Comparison of ENCODE assay signal across 8 cellular contexts in genomic region chr15:41967506-41968206, GRCh38. TPM values are rescaled to one million over a fixed set of nuclear protein-coding genes. Genes with fewer than 3 reads are reported as not detected.
DNase-seq lines count a peak whose midpoint lies in the region; ATAC-seq, FAIRE-seq and TF ChIP-seq lines count a peak whose summit lies in the region.

No MANE protein-coding gene starts in this region.

- H3K27me3 ChIP-seq in fibroblast of lung (ENCODE audit: control insufficient read depth, insufficient read depth, low read length) (no peaks in the 10 kb centered on the region), gastrocnemius medialis (no peaks in the 10 kb centered on the region)

- H3K9me3 ChIP-seq in fibroblast of lung (ENCODE audit: control insufficient read depth, insufficient read depth, low read depth, low read length) (no peaks in the 10 kb centered on the region), gastrocnemius medialis (no peaks in the 10 kb centered on the region)

- DNase-seq in GM10266 (ENCODE audit: extremely low spot score), result peak; percentile 70
- DNase-seq in RCC 7860 (ENCODE audit: low spot score), result peak; percentile 44
- DNase-seq in fibroblast of lung (ENCODE audit: low read depth in 2 of 2), result peak in 1 of 2 donors; percentile 66
- peak in 1 of 2 donors; percentile 36 for DNase-seq in gastrocnemius medialis
- no peak for DNase-seq in GOT3 (lab: John Stamatoyannopoulos, UW)

- intact Hi-C loops in gastrocnemius medialis (cut with DNase I; ENCODE audit: low total_unique reads), result no loop called here

- H3K9ac ChIP-seq in fibroblast of lung (ENCODE audit: insufficient read depth, low read length), result no peak overlapping the region

- H3K27ac ChIP-seq in fibroblast of lung (ENCODE audit: insufficient read depth, low read length) (peak overlapping the region; percentile 4), gastrocnemius medialis (peak overlapping the region in 3 of 4 donors; percentile 38 to 57 (median 48))

- H3K4me2 ChIP-seq in fibroblast of lung (ENCODE audit: extremely low read depth, insufficient read depth, low read length), result no peak overlapping the region

- no peak for TF ChIP-seq POLR2A in gastrocnemius medialis (IDR thresholded peaks at IDR 0.05)

- H3K36me3 ChIP-seq in fibroblast of lung (ENCODE audit: control insufficient read depth, insufficient read depth, low read length) (no peaks in the 10 kb centered on the region), gastrocnemius medialis (no peaks in the 10 kb centered on the region)

- ATAC-seq in gastrocnemius medialis (no peak), GM18907 (IDR thresholded peaks at IDR 0.05; ENCODE audit: unreplicated experiment) (no peak), GM21390 (IDR thresholded peaks at IDR 0.05; ENCODE audit: unreplicated experiment) (no peak), GM18519 (IDR thresholded peaks at IDR 0.05; ENCODE audit: low FRiP score, unreplicated experiment) (no peak)

- TF ChIP-seq CTCF in GM10266 (IDR thresholded peaks at IDR 0.05; ENCODE audit: control insufficient read depth, insufficient read depth, low read depth, missing control alignments) (no peak), fibroblast of lung (conservative IDR thresholded peaks at IDR 0.05 in 1 of 2, IDR thresholded peaks at IDR 0.05 in 1 of 2; ENCODE audit: low read depth in 1 of 2, low read length in 2 of 2) (no peak), gastrocnemius medialis (IDR thresholded peaks at IDR 0.05 in 4 of 5, conservative IDR thresholded peaks at IDR 0.05 in 1 of 5) (no peak)

- H2AFZ ChIP-seq in fibroblast of lung (ENCODE audit: low read length), result no peak overlapping the region

- in situ Hi-C loops in gastrocnemius medialis (cut with MboI; ENCODE audit: low sequenced_read_pairs in 4 of 4), result no loop called here

- H3K79me2 ChIP-seq in fibroblast of lung (ENCODE audit: control insufficient read depth, insufficient read depth, low read length), result peaks cover 63% of the 10 kb centered on the region

- H4K20me1 ChIP-seq in fibroblast of lung (ENCODE audit: control insufficient read depth, extremely low read depth, insufficient read depth, low read length), result no peaks in the 10 kb centered on the region

- H3K4me3 ChIP-seq in fibroblast of lung (replicated peaks in 1 of 4; ENCODE audit: control extremely low read depth in 1 of 4, insufficient read depth in 1 of 4, low read depth in 3 of 4, low read length in 4 of 4) (no peak overlapping the region), gastrocnemius medialis (no peak overlapping the region)

- FAIRE-seq in RCC 7860 (lab: Jason Lieb, UNC), result no peak

- H3K4me1 ChIP-seq in fibroblast of lung (ENCODE audit: control insufficient read depth, extremely low read depth, insufficient read depth, low read length) (peaks cover 9% of the 10 kb centered on the region), gastrocnemius medialis (peaks cover 14 to 46% of the 10 kb centered on the region in 2 donors)

RNA-seq across cellular contexts. Expression of gene EHD4, which starts 4.7 kb away (rescaled TPM):
- total RNA-seq in fibroblast of lung, result 9.5 and 22.0 TPM in 2 replicates
- polyA plus RNA-seq in fibroblast of lung, result 19.3 and 37.0 TPM in 2 replicates
- 18.3 and 34.2 TPM in 2 replicates for polyA plus RNA-seq in fibroblast of lung (2012)
- 30.0 and 48.4 TPM in 2 replicates for polyA minus RNA-seq in fibroblast of lung (ENCODE audit: low replicate concordance)
- total RNA-seq in gastrocnemius medialis, result 1 to 10 TPM; 3.8 to 7.1 (median 4.3) TPM

RNA-seq across cellular contexts. Expression of gene PLA2G4E, which starts 53.2 kb away (rescaled TPM):
- total RNA-seq in fibroblast of lung (not detected in 2 replicates), gastrocnemius medialis (not detected)
- not detected in 2 replicates for polyA plus RNA-seq in fibroblast of lung
- polyA plus RNA-seq in fibroblast of lung (2012), result not detected in 2 replicates
- not detected in 2 replicates for polyA minus RNA-seq in fibroblast of lung (ENCODE audit: low replicate concordance)
